Comparison of ENCODE assay signal across 2 cellular contexts in the genomic region with DNA sequence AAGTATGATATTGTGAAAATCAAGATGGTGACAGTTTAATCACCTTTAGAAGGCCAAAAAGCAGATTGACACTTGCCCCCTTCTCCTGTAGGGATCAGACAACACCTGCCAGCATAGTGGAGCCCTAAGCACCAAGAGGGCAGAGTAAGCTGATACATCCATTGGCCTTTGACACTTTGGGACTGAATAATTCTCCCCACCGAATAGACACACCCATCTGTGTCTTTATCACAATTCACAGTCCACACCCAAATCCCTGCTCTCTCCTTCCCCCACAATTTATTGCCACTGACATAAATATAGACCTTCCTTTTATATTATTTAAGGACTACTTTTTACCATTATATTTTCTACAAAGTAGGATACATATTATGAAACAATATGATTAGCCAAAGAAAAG.
TF ChIP-seq lines count a peak whose summit lies in the region.

No MANE protein-coding gene starts in this region.

TF ChIP-seq in H1, 55 proteins besides CTCF, POLR2A, EP300 and RAD21:
- no peak for TF ChIP-seq CBX5 (IDR thresholded peaks at IDR 0.05; ENCODE audit: low read depth, low read length)
- no peak for TF ChIP-seq TAF7 (optimal IDR thresholded peaks at IDR 0.05; ENCODE audit: borderline replicate concordance, low read depth, low read length)
- no peak for TF ChIP-seq NRF1 (IDR thresholded peaks at IDR 0.05; ENCODE audit: low read depth, low read length)
- TF ChIP-seq JUN (IDR thresholded peaks at IDR 0.05; ENCODE audit: low read depth, low read length) = no peak
- no peak for TF ChIP-seq SP1 (IDR thresholded peaks at IDR 0.05; ENCODE audit: low read depth, low read length)
- no peak for TF ChIP-seq RNF2 (IDR thresholded peaks at IDR 0.05; ENCODE audit: borderline replicate concordance, low read depth, low read length, missing control alignments, poor library complexity, severe bottlenecking)
- no peak for TF ChIP-seq BACH1 (IDR thresholded peaks at IDR 0.05; ENCODE audit: low read length)
- no peak for TF ChIP-seq GABPA (IDR thresholded peaks at IDR 0.05; ENCODE audit: borderline replicate concordance, insufficient read depth, low read length)
- no peak for TF ChIP-seq MAX (IDR thresholded peaks at IDR 0.05)
- TF ChIP-seq BRCA1 (IDR thresholded peaks at IDR 0.05; ENCODE audit: low read depth, low read length) = no peak
- TF ChIP-seq E2F6 (IDR thresholded peaks at IDR 0.05) = no peak

TF ChIP-seq in HEK293T, 16 proteins besides CTCF, POLR2A, EP300 and RAD21:
- no peak for TF ChIP-seq ELF4 (IDR thresholded peaks at IDR 0.05)
- TF ChIP-seq FOXA1 (IDR thresholded peaks at IDR 0.05) = no peak
- no peak for TF ChIP-seq LEF1 (IDR thresholded peaks at IDR 0.05; ENCODE audit: borderline replicate concordance)
- TF ChIP-seq SUZ12 (IDR thresholded peaks at IDR 0.05) = no peak
- no peak for TF ChIP-seq FOXM1 (IDR thresholded peaks at IDR 0.05; ENCODE audit: borderline replicate concordance)
- no peak for TF ChIP-seq TARDBP (IDR thresholded peaks at IDR 0.05)
- no peak for TF ChIP-seq BHLHE40 (IDR thresholded peaks at IDR 0.05; ENCODE audit: borderline replicate concordance)
- TF ChIP-seq SP1 (IDR thresholded peaks at IDR 0.05) = no peak
- TF ChIP-seq NFRKB (IDR thresholded peaks at IDR 0.05) = no peak
- TF ChIP-seq CTBP1 (IDR thresholded peaks at IDR 0.05; ENCODE audit: borderline replicate concordance) = no peak
